ENCODE assay signal across 2 cellular contexts in genomic region chr1:164671597-164672327, GRCh38.
TF ChIP-seq lines count a peak whose summit lies in the region.

No MANE protein-coding gene starts in this region.

TF ChIP-seq in SK-N-SH treated with all-trans-retinoic acid at 6 μM for 48 hours, 23 proteins besides CTCF, POLR2A, EP300 and RAD21 (continued from another document):
- TF ChIP-seq PATZ1 (CRISPR knock-in tag; IDR thresholded peaks at IDR 0.05; ENCODE audit: borderline replicate concordance): no peak
- TF ChIP-seq ZFP3 (CRISPR knock-in tag; IDR thresholded peaks at IDR 0.05): no peak
- TF ChIP-seq SNAI2 (CRISPR knock-in tag; IDR thresholded peaks at IDR 0.05): no peak
- TF ChIP-seq ISL1 (CRISPR knock-in tag; IDR thresholded peaks at IDR 0.05): no peak
- TF ChIP-seq PPARA (CRISPR knock-in tag; IDR thresholded peaks at IDR 0.05; ENCODE audit: borderline replicate concordance): no peak
- no peak for TF ChIP-seq ZNF8 (CRISPR knock-in tag; IDR thresholded peaks at IDR 0.05)
- TF ChIP-seq, protein P1, sequence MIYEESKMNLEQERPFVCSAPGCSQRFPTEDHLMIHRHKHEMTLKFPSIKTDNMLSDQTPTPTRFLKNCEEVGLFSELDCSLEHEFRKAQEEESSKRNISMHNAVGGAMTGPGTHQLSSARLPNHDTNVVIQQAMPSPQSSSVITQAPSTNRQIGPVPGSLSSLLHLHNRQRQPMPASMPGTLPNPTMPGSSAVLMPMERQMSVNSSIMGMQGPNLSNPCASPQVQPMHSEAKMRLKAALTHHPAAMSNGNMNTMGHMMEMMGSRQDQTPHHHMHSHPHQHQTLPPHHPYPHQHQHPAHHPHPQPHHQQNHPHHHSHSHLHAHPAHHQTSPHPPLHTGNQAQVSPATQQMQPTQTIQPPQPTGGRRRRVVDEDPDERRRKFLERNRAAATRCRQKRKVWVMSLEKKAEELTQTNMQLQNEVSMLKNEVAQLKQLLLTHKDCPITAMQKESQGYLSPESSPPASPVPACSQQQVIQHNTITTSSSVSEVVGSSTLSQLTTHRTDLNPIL (CRISPR knock-in tag; IDR thresholded peaks at IDR 0.05; ENCODE audit: low read depth): no peak
- no peak for TF ChIP-seq ZFP30 (CRISPR knock-in tag; IDR thresholded peaks at IDR 0.05)
- TF ChIP-seq ZNF70 (CRISPR knock-in tag; IDR thresholded peaks at IDR 0.05): no peak
- no peak for TF ChIP-seq ARNTL (CRISPR knock-in tag; IDR thresholded peaks at IDR 0.05; ENCODE audit: borderline replicate concordance, low read depth)
- no peak for TF ChIP-seq ZC3H10 (CRISPR knock-in tag; IDR thresholded peaks at IDR 0.05)
- TF ChIP-seq ZNF565 (CRISPR knock-in tag; conservative IDR thresholded peaks at IDR 0.05; ENCODE audit: low read depth): no peak
- no peak for TF ChIP-seq RARB (CRISPR knock-in tag; IDR thresholded peaks at IDR 0.05)
- TF ChIP-seq CSDC2 (CRISPR knock-in tag; IDR thresholded peaks at IDR 0.05): no peak
- no peak for TF ChIP-seq GLIS3 (CRISPR knock-in tag; IDR thresholded peaks at IDR 0.05)
- TF ChIP-seq, protein P2, sequence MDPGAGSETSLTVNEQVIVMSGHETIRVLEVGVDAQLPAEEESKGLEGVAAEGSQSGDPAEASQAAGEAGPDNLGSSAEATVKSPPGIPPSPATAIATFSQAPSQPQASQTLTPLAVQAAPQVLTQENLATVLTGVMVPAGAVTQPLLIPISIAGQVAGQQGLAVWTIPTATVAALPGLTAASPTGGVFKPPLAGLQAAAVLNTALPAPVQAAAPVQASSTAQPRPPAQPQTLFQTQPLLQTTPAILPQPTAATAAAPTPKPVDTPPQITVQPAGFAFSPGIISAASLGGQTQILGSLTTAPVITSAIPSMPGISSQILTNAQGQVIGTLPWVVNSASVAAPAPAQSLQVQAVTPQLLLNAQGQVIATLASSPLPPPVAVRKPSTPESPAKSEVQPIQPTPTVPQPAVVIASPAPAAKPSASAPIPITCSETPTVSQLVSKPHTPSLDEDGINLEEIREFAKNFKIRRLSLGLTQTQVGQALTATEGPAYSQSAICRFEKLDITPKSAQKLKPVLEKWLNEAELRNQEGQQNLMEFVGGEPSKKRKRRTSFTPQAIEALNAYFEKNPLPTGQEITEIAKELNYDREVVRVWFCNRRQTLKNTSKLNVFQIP (CRISPR knock-in tag; IDR thresholded peaks at IDR 0.05; ENCODE audit: borderline replicate concordance, low read depth): no peak

TF ChIP-seq in SK-N-SH, 30 proteins besides CTCF, POLR2A, EP300 and RAD21 (continued from another document):
- TF ChIP-seq, protein P3, sequence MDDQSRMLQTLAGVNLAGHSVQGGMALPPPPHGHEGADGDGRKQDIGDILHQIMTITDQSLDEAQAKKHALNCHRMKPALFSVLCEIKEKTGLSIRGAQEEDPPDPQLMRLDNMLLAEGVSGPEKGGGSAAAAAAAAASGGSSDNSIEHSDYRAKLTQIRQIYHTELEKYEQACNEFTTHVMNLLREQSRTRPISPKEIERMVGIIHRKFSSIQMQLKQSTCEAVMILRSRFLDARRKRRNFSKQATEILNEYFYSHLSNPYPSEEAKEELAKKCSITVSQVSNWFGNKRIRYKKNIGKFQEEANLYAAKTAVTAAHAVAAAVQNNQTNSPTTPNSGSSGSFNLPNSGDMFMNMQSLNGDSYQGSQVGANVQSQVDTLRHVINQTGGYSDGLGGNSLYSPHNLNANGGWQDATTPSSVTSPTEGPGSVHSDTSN (IDR thresholded peaks at IDR 0.05): no peak
- TF ChIP-seq GABPA (IDR thresholded peaks at IDR 0.05; ENCODE audit: low read depth) (no peak), USF1 (IDR thresholded peaks at IDR 0.05; ENCODE audit: borderline replicate concordance, low read depth) (no peak), POLR2AphosphoS5 (IDR thresholded peaks at IDR 0.05; ENCODE audit: low read depth, low read length) (no peak), FOXM1 (IDR thresholded peaks at IDR 0.05; ENCODE audit: low read depth) (no peak), ZBTB33 (IDR thresholded peaks at IDR 0.05; ENCODE audit: borderline replicate concordance, low read depth) (no peak), CHD2 (IDR thresholded peaks at IDR 0.05; ENCODE audit: low read length, partially characterized antibody) (no peak)
